18 cellular contexts compared by ENCODE assay signal in genomic region chr6:143675327-143675900, GRCh38. TPM values are rescaled to one million over a fixed set of nuclear protein-coding genes. Genes with fewer than 3 reads are reported as not detected.
A peak's percentile ranks its signal among the peaks of the same experiment; 100 is the strongest.
DNase-seq lines count a peak whose midpoint lies in the region; ATAC-seq and TF ChIP-seq lines count a peak whose summit lies in the region.
"Had no signal": no experiment of that assay in that cellular context is flagged by ENCODE, and none has a peak within 500 bp of the region (broad histone marks: within the 10 kb centered on the region; RNA-seq: fewer than 3 reads in every experiment).

No MANE protein-coding gene starts in this region.

- H2BK120ac ChIP-seq in mesenchymal stem cell (ENCODE audit: low read depth, low read length) = no peak overlapping the region

- TF ChIP-seq CTCF in HFFc6 (IDR thresholded peaks at IDR 0.05) (no peak), body of pancreas (IDR thresholded peaks at IDR 0.05) (no peak), tibial artery (IDR thresholded peaks at IDR 0.05) (no peak), omental fat pad (IDR thresholded peaks at IDR 0.05) (no peak)

- H4K8ac ChIP-seq in mesenchymal stem cell (ENCODE audit: low read length) = peak overlapping the region; percentile 15

- no peak overlapping the region for H3K23ac ChIP-seq in mesenchymal stem cell (ENCODE audit: low read length in 2 of 2)

- no peak overlapping the region for H2BK12ac ChIP-seq in mesenchymal stem cell (ENCODE audit: low read length in 2 of 2)

- no peak overlapping the region for H2AK5ac ChIP-seq in mesenchymal stem cell (ENCODE audit: low read length, severe bottlenecking)

- no peak for TF ChIP-seq POLR2A in body of pancreas (IDR thresholded peaks at IDR 0.05)

- intact Hi-C loops in body of pancreas (cut with DNase I) (no loop called here), tibial artery (cut with DNase I; ENCODE audit: low total_unique reads) (loop anchor here (5.0 kb wide), 1 partner anchor 167 kb away; the partner anchor contains the start of gene LTV1)

- H3K36me3 ChIP-seq in body of pancreas (replicated peaks in 1 of 2; ENCODE audit: insufficient read depth in 1 of 2, low read depth in 2 of 2) (no peaks in the 10 kb centered on the region), mesenchymal stem cell (ENCODE audit: control insufficient read depth in 1 of 2, insufficient read depth in 2 of 2, low read depth in 1 of 2, low read length in 2 of 2) (no peaks in the 10 kb centered on the region), tibial artery (no peaks in the 10 kb centered on the region)
- H3K36me3 ChIP-seq: Peyer's patch had no signal

- H3K4me2 ChIP-seq in mesenchymal stem cell (ENCODE audit: low read length, poor library complexity, severe bottlenecking) = no peak overlapping the region
- H3K4me2 ChIP-seq: BLaER1 had no signal

- no peak overlapping the region for H4K91ac ChIP-seq in mesenchymal stem cell (ENCODE audit: low read length)

- H3K18ac ChIP-seq in mesenchymal stem cell (ENCODE audit: low read depth in 1 of 2, low read length in 2 of 2) = peak overlapping the region in 1 of 2 experiments; percentile 43

- H3K9me3 Mint-ChIP-seq in HFFc6 = no peaks in the 10 kb centered on the region
- peaks cover 1 to 2% of the 10 kb centered on the region in 2 donors for H3K9me3 Mint-ChIP-seq in activated T-cell treated with anti-CD3 and anti-CD28 coated beads, Interleukin-2, amount 50 U/mL, for 72 hours
- H3K9me3 Mint-ChIP-seq: activated CD4-positive, alpha-beta memory T cell treated with anti-CD3 and anti-CD28 coated beads, Interleukin-2, amount 10 ng/mL, durations not matched to agents 7 days and 5 days had no signal

- H3K9ac ChIP-seq in mesenchymal stem cell (ENCODE audit: low read length) = no peak overlapping the region
- H3K9ac ChIP-seq: BLaER1 had no signal

- H3K79me1 ChIP-seq in mesenchymal stem cell (replicated peaks; ENCODE audit: low read length, poor library complexity, severe bottlenecking) = peaks cover 2% of the 10 kb centered on the region

- H3K27ac ChIP-seq in body of pancreas = peak overlapping the region; percentile 15 to 58 (median 28)
- no peak overlapping the region for H3K27ac ChIP-seq in mesenchymal stem cell (ENCODE audit: low read length, poor library complexity, severe bottlenecking)
- H3K27ac ChIP-seq in tibial artery = peak overlapping the region; percentile 44 to 61
- H3K27ac ChIP-seq: BLaER1 had no signal

- peaks cover 5% of the 10 kb centered on the region for H3K36me3 Mint-ChIP-seq in HFFc6 (ENCODE audit: low read depth)
- peaks cover 0 to 2% of the 10 kb centered on the region in 2 donors for H3K36me3 Mint-ChIP-seq in activated T-cell treated with anti-CD3 and anti-CD28 coated beads, Interleukin-2, amount 50 U/mL, for 72 hours (ENCODE audit: insufficient read depth in 2 of 2)

- H3K14ac ChIP-seq in mesenchymal stem cell (ENCODE audit: low read length in 2 of 2) = no peak overlapping the region

- peak overlapping the region; percentile 75 for H3K27ac Mint-ChIP-seq in HFFc6
- H3K27ac Mint-ChIP-seq in activated T-cell treated with anti-CD3 and anti-CD28 coated beads, Interleukin-2, amount 50 U/mL, for 72 hours = no peak overlapping the region
- H3K27ac Mint-ChIP-seq: activated CD4-positive, alpha-beta memory T cell treated with anti-CD3 and anti-CD28 coated beads, Interleukin-2, amount 10 ng/mL, durations not matched to agents 7 days and 5 days had no signal

- H2BK15ac ChIP-seq in mesenchymal stem cell (ENCODE audit: low read depth, poor library complexity, severe bottlenecking) = no peak overlapping the region

- no peaks in the 10 kb centered on the region for H3K27me3 Mint-ChIP-seq in HFFc6 (ENCODE audit: insufficient read depth)
- H3K27me3 Mint-ChIP-seq in activated T-cell treated with anti-CD3 and anti-CD28 coated beads, Interleukin-2, amount 50 U/mL, for 72 hours (ENCODE audit: low read depth) = peaks cover 10% of the 10 kb centered on the region

- H3K27me3 ChIP-seq in body of pancreas (no peaks in the 10 kb centered on the region), mesenchymal stem cell (ENCODE audit: control insufficient read depth in 1 of 2, insufficient read depth in 1 of 2, low read length in 2 of 2) (no peaks in the 10 kb centered on the region), tibial artery (no peaks in the 10 kb centered on the region)
- H3K27me3 ChIP-seq: Peyer's patch had no signal

- H3K4me1 ChIP-seq in body of pancreas (peaks cover 17% of the 10 kb centered on the region), mesenchymal stem cell (ENCODE audit: control insufficient read depth, insufficient read depth, low read depth, low read length) (peaks cover 4% of the 10 kb centered on the region), tibial artery (peaks cover 0 to 52% (median 22%) of the 10 kb centered on the region in 4 donors)
- H3K4me1 ChIP-seq: BLaER1 had no signal

- H3K4ac ChIP-seq in mesenchymal stem cell (ENCODE audit: low read depth in 1 of 2, low read length in 2 of 2) = no peak overlapping the region

- no peak overlapping the region for H2BK5ac ChIP-seq in mesenchymal stem cell (ENCODE audit: low read depth, low read length, poor library complexity, severe bottlenecking)

- H3K9me3 ChIP-seq in body of pancreas (no peaks in the 10 kb centered on the region), mesenchymal stem cell (ENCODE audit: control insufficient read depth, low read length) (no peaks in the 10 kb centered on the region), tibial artery (no peaks in the 10 kb centered on the region)
- H3K9me3 ChIP-seq: Peyer's patch had no signal

- H3K4me1 Mint-ChIP-seq in HFFc6 (ENCODE audit: low read depth) = peaks cover 63% of the 10 kb centered on the region
- H3K4me1 Mint-ChIP-seq in activated T-cell treated with anti-CD3 and anti-CD28 coated beads, Interleukin-2, amount 50 U/mL, for 72 hours (ENCODE audit: low read depth) = peaks cover 16% of the 10 kb centered on the region

- 83 to 100% methylated on average over 2 of the region's 2 CpGs for WGBS in body of pancreas, 2 donors
- 100% methylated on average over 2 of the region's 2 CpGs for WGBS in mesenchymal stem cell

- no peak overlapping the region for H2AFZ ChIP-seq in mesenchymal stem cell (ENCODE audit: low read depth, low read length)

- DNase-seq in HFFc6 (no peak), body of pancreas (no peak), mesenchymal stem cell (no peak), tibial artery (no peak), omental fat pad (ENCODE audit: low spot score) (no peak), NCI-H526 treated with DMSO at 0.1 percent for 48 hours (lab: John Stamatoyannopoulos, UW) (no peak)
- DNase-seq in activated T-cell treated with anti-CD3 and anti-CD28 coated beads, Interleukin-2, amount 50 U/mL, for 72 hours = no peak
- DNase-seq: activated CD4-positive, alpha-beta memory T cell treated with anti-CD3 and anti-CD28 coated beads, Interleukin-2, amount 10 ng/mL, durations not matched to agents 7 days and 5 days; DMS153; head of caudate nucleus; NCI-H2029; NCI-H526; Peyer's patch; posterior cingulate gyrus; stimulated activated CD4-positive, alpha-beta T cell treated with anti-CD3 and anti-CD28 coated beads, Interleukin-12 subunit alpha, Interleukin-12 subunit beta, amount 100 ng/mL, for 4 hours; stimulated activated naive CD8-positive, alpha-beta T cell treated with anti-CD3 and anti-CD28 coated beads, Interleukin-15, amount 100 ng/mL, for 72 hours had no signal

- H3K4me3 ChIP-seq in body of pancreas = no peak overlapping the region
- H3K4me3 ChIP-seq in mesenchymal stem cell (ENCODE audit: insufficient read depth in 1 of 2, low read depth in 1 of 2, low read length in 2 of 2) = no peak overlapping the region
- no peak overlapping the region for H3K4me3 ChIP-seq in tibial artery
- H3K4me3 ChIP-seq: BLaER1, Peyer's patch had no signal

- H3K4me3 Mint-ChIP-seq in HFFc6 = no peak overlapping the region
- no peak overlapping the region for H3K4me3 Mint-ChIP-seq in activated T-cell treated with anti-CD3 and anti-CD28 coated beads, Interleukin-2, amount 50 U/mL, for 72 hours
- H3K4me3 Mint-ChIP-seq: activated CD4-positive, alpha-beta memory T cell treated with anti-CD3 and anti-CD28 coated beads, Interleukin-2, amount 10 ng/mL, durations not matched to agents 7 days and 5 days; stimulated activated naive CD8-positive, alpha-beta T cell treated with anti-CD3 and anti-CD28 coated beads, Interleukin-15, amount 100 ng/mL, for 72 hours had no signal

- ATAC-seq in body of pancreas (no peak), omental fat pad (ENCODE audit: low FRiP score) (no peak), HG03342 (IDR thresholded peaks at IDR 0.05; ENCODE audit: unreplicated experiment) (no peak)
- no peak for ATAC-seq in activated T-cell treated with anti-CD3 and anti-CD28 coated beads, Interleukin-2, amount 50 U/mL, for 72 hours (replicated peaks in 1 of 2)
- ATAC-seq: stimulated activated naive CD8-positive, alpha-beta T cell treated with anti-CD3 and anti-CD28 coated beads, Interleukin-15, amount 100 ng/mL, for 72 hours had no signal

RNA-seq across cellular contexts. Expression of gene PHACTR2, which starts 2.4 kb away (rescaled TPM):
- total RNA-seq in HFFc6 (2021; fragmentation: NEBNext Ultra II Directional; extraction: Animal tissue kit (Norgen Biotek cat#: 25700)) = 10 to 100 TPM; 66.7 to 92.7 (median 84.1) TPM
- 10 to 100 TPM; 17.9 to 35.6 TPM for total RNA-seq in body of pancreas
- 41.5 TPM for polyA plus RNA-seq in mesenchymal stem cell (2013, experiment 1 of 2)
- 38.1 TPM for polyA plus RNA-seq in mesenchymal stem cell (2013, experiment 2 of 2)
- 100 to 1,000 TPM in 1 of 4 donors, 10 to 100 TPM in 3; 50.8 to 102 (median 65.1) TPM for total RNA-seq in omental fat pad
- total RNA-seq in activated T-cell treated with anti-CD3 and anti-CD28 coated beads, Interleukin-2, amount 50 U/mL, for 72 hours = 10 to 100 TPM; 24.3 to 30.6 TPM
